11 cellular contexts compared by ENCODE assay signal in genomic region chr17:2926019-2926650, GRCh38.
A peak's percentile ranks its signal among the peaks of the same experiment; 100 is the strongest.
DNase-seq lines count a peak whose midpoint lies in the region; ATAC-seq, FAIRE-seq and TF ChIP-seq lines count a peak whose summit lies in the region.
"Had no signal": no experiment of that assay in that cellular context is flagged by ENCODE, and none has a peak within 500 bp of the region (broad histone marks: within the 10 kb centered on the region; RNA-seq: fewer than 3 reads in every experiment).

No MANE protein-coding gene starts in this region.

- no peaks in the 10 kb centered on the region for H3K9me3 ChIP-seq in astrocyte (ENCODE audit: insufficient read depth, low read depth, low read length)

- no peak overlapping the region for H3K4me3 ChIP-seq in astrocyte (ENCODE audit: insufficient read depth, low read depth, low read length)

- no peak overlapping the region for H3K27ac ChIP-seq in astrocyte (ENCODE audit: low read depth, low read length)

- peak; percentile 58 for FAIRE-seq in HTR-8/SVneo (lab: Jason Lieb, UNC)
- FAIRE-seq in astrocyte (lab: Jason Lieb, UNC): no peak

- H3K27ac Mint-ChIP-seq in astrocyte (ENCODE audit: unreplicated experiment): no peak overlapping the region
- H3K27ac Mint-ChIP-seq: naive thymus-derived CD8-positive, alpha-beta T cell had no signal

- peaks cover 9% of the 10 kb centered on the region for H3K4me1 ChIP-seq in astrocyte (ENCODE audit: insufficient read depth, low read length)

- H3K36me3 ChIP-seq in astrocyte (ENCODE audit: insufficient read depth, low read length): no peaks in the 10 kb centered on the region

- no peak for ATAC-seq in GM18867 (IDR thresholded peaks at IDR 0.05; ENCODE audit: unreplicated experiment)
- ATAC-seq: naive thymus-derived CD8-positive, alpha-beta T cell had no signal

- H3K27me3 ChIP-seq in astrocyte (ENCODE audit: insufficient read depth, low read length): no peaks in the 10 kb centered on the region

- no peak overlapping the region for H3K4me3 Mint-ChIP-seq in astrocyte (ENCODE audit: unreplicated experiment)
- H3K4me3 Mint-ChIP-seq: naive thymus-derived CD8-positive, alpha-beta T cell had no signal

- peaks cover 15% of the 10 kb centered on the region for H3K27me3 Mint-ChIP-seq in astrocyte (ENCODE audit: low read depth, unreplicated experiment)

- H4K20me1 ChIP-seq in astrocyte (ENCODE audit: insufficient read depth, low read length): no peaks in the 10 kb centered on the region

- peaks cover 15% of the 10 kb centered on the region for H3K4me1 Mint-ChIP-seq in astrocyte (ENCODE audit: low read depth, unreplicated experiment)

- no peak overlapping the region for H3K4me2 ChIP-seq in astrocyte (ENCODE audit: low read length)

- DNase-seq in AML-193 (lab: John Stamatoyannopoulos, UW) (peak; percentile 13 to 18), HTR-8/SVneo (ENCODE audit: insufficient read length, low spot score) (peak; percentile 62), astrocyte (ENCODE audit: low read depth) (peak; percentile 58), kidney glomerular epithelial cell (lab: John Stamatoyannopoulos, UW) (peak; percentile 26), DMS153 (lab: John Stamatoyannopoulos, UW) (no peak), SHP77 treated with DMSO at 0.1 percent for 48 hours (lab: John Stamatoyannopoulos, UW) (no peak), OCI-M1 (lab: John Stamatoyannopoulos, UW) (no peak)
- DNase-seq: central memory CD4-positive, alpha-beta T cell; naive thymus-derived CD8-positive, alpha-beta T cell; NCI-H2227 treated with DMSO at 0.1 percent for 48 hours had no signal

- peaks cover 6% of the 10 kb centered on the region for H3K9me3 Mint-ChIP-seq in astrocyte (ENCODE audit: unreplicated experiment)

- no peaks in the 10 kb centered on the region for H3K79me2 ChIP-seq in astrocyte (ENCODE audit: insufficient read depth, low read length)

- H3K9ac ChIP-seq in astrocyte (ENCODE audit: low read length): no peak overlapping the region

- H3K36me3 Mint-ChIP-seq in astrocyte (ENCODE audit: low read depth, unreplicated experiment): peaks cover 5% of the 10 kb centered on the region

- TF ChIP-seq CTCF in astrocyte (IDR thresholded peaks at IDR 0.05; ENCODE audit: insufficient read depth, low read depth, low read length): no peak

- H2AFZ ChIP-seq in astrocyte (ENCODE audit: low read depth, low read length): no peak overlapping the region

Comparison
In these comparisons a context has a peak if more than half of its experiments do, and no peak if none do; other contexts are left out.
1. DNase-seq: peak in AML-193 (2 of 2), HTR-8/SVneo (single experiment), astrocyte (single experiment) and kidney glomerular epithelial cell (single experiment); none in DMS153 (single experiment), SHP77 treated with DMSO at 0.1 percent for 48 hours (single experiment) and OCI-M1 (single experiment).